In the genomic region with DNA sequence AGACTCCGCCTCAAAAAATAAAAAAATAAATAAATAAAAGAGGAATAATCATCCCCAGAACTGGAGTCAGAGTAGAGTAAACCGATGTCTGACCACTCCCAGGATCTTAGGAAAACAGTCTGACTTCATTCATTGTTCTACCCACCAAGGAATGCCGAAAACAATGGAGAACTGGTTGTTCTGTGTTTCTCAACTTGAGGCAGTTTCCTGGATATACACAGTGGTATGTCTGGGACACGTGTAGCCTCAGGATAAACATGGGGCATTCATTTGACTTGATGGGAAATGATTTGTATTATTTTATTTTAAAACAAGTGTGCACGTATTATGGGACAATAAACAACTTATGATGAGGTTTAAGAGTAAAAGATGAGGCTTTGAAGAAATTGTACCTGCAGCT, we compare ENCODE assay signal across 20 cellular contexts.
"Had no signal": no experiment of that assay in that cellular context is flagged by ENCODE, and none has a peak within 500 bp of the region (broad histone marks: within the 10 kb centered on the region; RNA-seq: fewer than 3 reads in every experiment).

No MANE protein-coding gene starts in this region.

- H3K27me3 ChIP-seq: colonic mucosa, gastrocnemius medialis, neutrophil, sigmoid colon, stomach, transverse colon had no signal

- DNase-seq: caudate nucleus; colonic mucosa; effector CD4-positive, alpha-beta T cell; gastrocnemius medialis; immature natural killer cell; left ventricle myocardium superior; naive thymus-derived CD4-positive, alpha-beta T cell; nephron progenitor cell; psoas muscle; sigmoid colon; stimulated activated CD4-positive, alpha-beta T cell treated with anti-CD3 and anti-CD28 coated beads, Interleukin-12 subunit alpha, Interleukin-12 subunit beta, amount 100 ng/mL, for 4 hours; stimulated activated naive CD4-positive, alpha-beta T cell; stomach; substantia nigra; transverse colon had no signal

- H3K9me3 Mint-ChIP-seq: immature natural killer cell had no signal

- H3K4me1 ChIP-seq: colonic mucosa, gastrocnemius medialis, psoas muscle, sigmoid colon had no signal

- H3K36me3 ChIP-seq: colonic mucosa, gastrocnemius medialis, neutrophil, sigmoid colon, stomach, thoracic aorta, transverse colon had no signal

- H3K4me3 Mint-ChIP-seq: immature natural killer cell; naive thymus-derived CD4-positive, alpha-beta T cell; nephron progenitor cell had no signal

- ATAC-seq: gastrocnemius medialis; left ventricle myocardium superior; naive thymus-derived CD4-positive, alpha-beta T cell; psoas muscle had no signal

- H3K27ac Mint-ChIP-seq: immature natural killer cell; naive thymus-derived CD4-positive, alpha-beta T cell; nephron progenitor cell had no signal

- H3K4me3 ChIP-seq: colonic mucosa, gastrocnemius medialis, lung, psoas muscle, sigmoid colon, skin epidermis, stomach, thoracic aorta, transverse colon had no signal

- H3K9me3 ChIP-seq: colonic mucosa, gastrocnemius medialis, neutrophil, psoas muscle, thoracic aorta had no signal

- H3K27ac ChIP-seq: colonic mucosa, gastrocnemius medialis, neutrophil, psoas muscle, sigmoid colon, skin epidermis, stomach, thoracic aorta, transverse colon had no signal

- H3K36me3 Mint-ChIP-seq: immature natural killer cell had no signal

- FAIRE-seq: keratinocyte had no signal
